ENCODE assay signal across 8 cellular contexts in genomic region chr11:102666331-102666957, GRCh38. TPM values are rescaled to one million over a fixed set of nuclear protein-coding genes. Genes with fewer than 3 reads are reported as not detected.
DNase-seq lines count a peak whose midpoint lies in the region; ATAC-seq and TF ChIP-seq lines count a peak whose summit lies in the region.

No MANE protein-coding gene starts in this region.

- H3K27ac ChIP-seq in lower lobe of right lung: no peak overlapping the region

- DNase-seq in CMK (ENCODE audit: low read depth) (peak; percentile 14), GM13976 (ENCODE audit: low spot score) (peak; percentile 48), NT2/D1 (ENCODE audit: low read depth, low spot score) (peak; percentile 15), cerebellar cortex (ENCODE audit: low spot score) (peak; percentile 20), lower lobe of right lung (no peak), amniotic stem cell (lab: John Stamatoyannopoulos, UW) (no peak)
- DNase-seq in effector CD8-positive, alpha-beta T cell (lab: John Stamatoyannopoulos, UW): no peak

- intact Hi-C loops in lower lobe of right lung (cut with DNase I): no loop called here

- in situ Hi-C loops in GM13976 (cut with MboI; ENCODE audit: low sequenced_read_pairs, unreplicated experiment): no loop called here

- no peaks in the 10 kb centered on the region for H3K27me3 ChIP-seq in NT2/D1 (ENCODE audit: insufficient read depth, insufficient read length)
- H3K27me3 ChIP-seq in lower lobe of right lung (ENCODE audit: low read depth): no peaks in the 10 kb centered on the region

- peak; percentile 61 for TF ChIP-seq CTCF in GM13976 (IDR thresholded peaks at IDR 0.05; ENCODE audit: borderline replicate concordance, control extremely low read depth, extremely low read depth, insufficient read depth, missing control alignments)
- TF ChIP-seq CTCF in lower lobe of right lung (IDR thresholded peaks at IDR 0.05): peak; percentile 77

- H3K9me3 ChIP-seq in NT2/D1 (ENCODE audit: insufficient read depth, low read length) (no peaks in the 10 kb centered on the region), lower lobe of right lung (no peaks in the 10 kb centered on the region)

- peak; percentile 44 for ATAC-seq in HG03196 (IDR thresholded peaks at IDR 0.05; ENCODE audit: unreplicated experiment)
- peak; percentile 66 to 83 for ATAC-seq in lower lobe of right lung

- H3K9ac ChIP-seq in NT2/D1 (ENCODE audit: insufficient read length, low read depth): no peak overlapping the region

- H3K36me3 ChIP-seq in NT2/D1 (ENCODE audit: insufficient read depth, insufficient read length, low read length) (no peaks in the 10 kb centered on the region), lower lobe of right lung (no peaks in the 10 kb centered on the region)

- H3K4me1 ChIP-seq in NT2/D1 (ENCODE audit: insufficient read depth, insufficient read length): no peaks in the 10 kb centered on the region
- H3K4me1 ChIP-seq in lower lobe of right lung: no peaks in the 10 kb centered on the region

- H3K4me3 ChIP-seq in NT2/D1 (ENCODE audit: insufficient read length, low read depth): no peak overlapping the region
- no peak overlapping the region for H3K4me3 ChIP-seq in lower lobe of right lung

RNA-seq across cellular contexts. Expression of gene MMP27, which starts 39.1 kb away (rescaled TPM):
- total RNA-seq in lower lobe of right lung: not detected

RNA-seq across cellular contexts. Expression of gene MMP20, which starts 41.3 kb away (rescaled TPM):
- total RNA-seq in lower lobe of right lung: not detected

RNA-seq across cellular contexts. Expression of gene MMP8, which starts 58.3 kb away (rescaled TPM):
- 0.44 TPM for total RNA-seq in lower lobe of right lung

Comparison
In these comparisons a context has a peak if more than half of its experiments do, and no peak if none do; other contexts are left out.
1. DNase-seq: peak in CMK (single experiment), GM13976 (single experiment), NT2/D1 (single experiment) and cerebellar cortex (single experiment); none in lower lobe of right lung (single experiment), amniotic stem cell (single experiment) and effector CD8-positive, alpha-beta T cell (single experiment).